31 cellular contexts compared by ENCODE assay signal in the genomic region with DNA sequence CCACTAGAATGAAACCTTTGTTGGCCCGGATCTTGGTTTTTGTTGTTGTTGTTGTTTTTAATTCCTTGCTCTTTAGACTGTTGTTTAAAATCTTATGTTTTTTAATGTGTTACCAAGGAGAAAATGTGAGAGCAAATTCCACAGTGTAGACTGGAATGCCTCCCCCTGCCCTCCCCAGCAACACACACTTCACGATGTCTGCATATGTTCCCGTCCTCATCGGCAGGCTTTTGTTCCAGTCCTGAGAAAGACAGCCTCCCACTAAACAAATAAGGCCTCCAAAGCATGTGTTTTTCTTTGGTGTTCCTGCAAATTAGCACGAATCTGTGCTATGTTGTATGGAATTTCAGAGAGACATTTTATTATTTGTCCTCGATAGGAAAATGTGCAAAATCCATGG.
A peak's percentile ranks its signal among the peaks of the same experiment; 100 is the strongest.
DNase-seq lines count a peak whose midpoint lies in the region; ATAC-seq, FAIRE-seq and TF ChIP-seq lines count a peak whose summit lies in the region.
"Had no signal": no experiment of that assay in that cellular context is flagged by ENCODE, and none has a peak within 500 bp of the region (broad histone marks: within the 10 kb centered on the region; RNA-seq: fewer than 3 reads in every experiment).

No MANE protein-coding gene starts in this region.

- H2AK5ac ChIP-seq in neuronal stem cell (ENCODE audit: low read depth, low read length) = no peak overlapping the region

- no peak overlapping the region for H2BK15ac ChIP-seq in neuronal stem cell (ENCODE audit: low read length)

- no peak overlapping the region for H3K27ac ChIP-seq in neuronal stem cell (replicated peaks; ENCODE audit: low read length)
- no peak overlapping the region for H3K27ac ChIP-seq in kidney (ENCODE audit: low read depth in 2 of 2, low read length in 2 of 2)
- no peak overlapping the region for H3K27ac ChIP-seq in thyroid gland
- H3K27ac ChIP-seq: body of pancreas, colonic mucosa, pancreas, right lobe of liver, VCaP had no signal

- H2AFZ ChIP-seq in neuronal stem cell (ENCODE audit: low read length) = peak overlapping the region; percentile 26

- no peak for TF ChIP-seq CTCF in brain (conservative IDR thresholded peaks at IDR 0.05)
- no peak for TF ChIP-seq CTCF in kidney (IDR thresholded peaks at IDR 0.05; ENCODE audit: borderline replicate concordance, extremely low read depth, insufficient read depth)
- TF ChIP-seq CTCF in thyroid gland (IDR thresholded peaks at IDR 0.05) = no peak

- peak; percentile 72 for DNase-seq in Ammon's horn (ENCODE audit: low spot score)
- peak; percentile 11 for DNase-seq in foreskin melanocyte
- peak; percentile 20 for DNase-seq in neuronal stem cell (ENCODE audit: low spot score)
- no peak for DNase-seq in AG08396 (ENCODE audit: low spot score)
- no peak for DNase-seq in kidney
- DNase-seq in thyroid gland = no peak
- DNase-seq: activated CD4-positive, alpha-beta T cell treated with anti-CD3 and anti-CD28 coated beads for 4 hours; activated gamma-delta T cell treated with Interleukin-2 at 50 U/mL for 16 hours; activated T-cell treated with anti-CD3 and anti-CD28 coated beads, Interleukin-2, amount 50 U/mL, for 24 hours; body of pancreas; CD4-positive, alpha-beta memory T cell; colonic mucosa; DMS 273 treated with DMSO at 0.1 percent for 48 hours; effector memory CD4-positive, alpha-beta T cell; IMR-90; left colon; mesenchymal stem cell; naive B cell; NCI-H146; NCI-H446 treated with DMSO at 0.1 percent for 48 hours; pancreas; right lobe of liver; SHP77; stimulated activated CD4-positive, alpha-beta T cell treated with anti-CD3 and anti-CD28 coated beads, Interleukin-2, amount 100 ng/mL, for 48 hours; T-helper 9 cell had no signal

- no peak for ATAC-seq in HG03565 (IDR thresholded peaks at IDR 0.05; ENCODE audit: unreplicated experiment)
- ATAC-seq: body of pancreas, left colon, Panc1, pancreas, right lobe of liver had no signal

- no peak overlapping the region for H2BK120ac ChIP-seq in neuronal stem cell (ENCODE audit: low read depth, low read length)

- TF ChIP-seq POLR2A in thyroid gland (IDR thresholded peaks at IDR 0.05) = no peak

- peak overlapping the region; percentile 11 to 81 (median 64) for H3K4me3 Mint-ChIP-seq in brain
- H3K4me3 Mint-ChIP-seq: activated T-cell treated with anti-CD3 and anti-CD28 coated beads, Interleukin-2, amount 50 U/mL, for 24 hours; CD4-positive, alpha-beta memory T cell; naive B cell had no signal

- H3K27me3 ChIP-seq in neuronal stem cell (ENCODE audit: control insufficient read depth in 3 of 3, insufficient read depth in 3 of 3, low read depth in 1 of 3, low read length in 3 of 3) (no peaks in the 10 kb centered on the region), thyroid gland (no peaks in the 10 kb centered on the region)
- H3K27me3 ChIP-seq: body of pancreas, colonic mucosa, pancreas, right lobe of liver had no signal

- H3K9me3 Mint-ChIP-seq in brain = peaks cover 0 to 7% (median 4%) of the 10 kb centered on the region in 5 experiments
- H3K9me3 Mint-ChIP-seq: activated T-cell treated with anti-CD3 and anti-CD28 coated beads, Interleukin-2, amount 50 U/mL, for 24 hours had no signal

- peaks cover 49% of the 10 kb centered on the region for H3K4me1 Mint-ChIP-seq in brain
- H3K4me1 Mint-ChIP-seq: CD4-positive, alpha-beta memory T cell; naive B cell had no signal

- no peak overlapping the region for H2BK5ac ChIP-seq in neuronal stem cell (ENCODE audit: low read length)

- no peak overlapping the region for H4K91ac ChIP-seq in neuronal stem cell (ENCODE audit: low read depth, low read length, poor library complexity)

- H3K4ac ChIP-seq in neuronal stem cell (ENCODE audit: low read length) = no peak overlapping the region

- H3K14ac ChIP-seq in neuronal stem cell (ENCODE audit: low read length) = no peak overlapping the region

- peak overlapping the region; percentile 64 to 94 (median 91) for H3K27ac Mint-ChIP-seq in brain
- H3K27ac Mint-ChIP-seq: activated T-cell treated with anti-CD3 and anti-CD28 coated beads, Interleukin-2, amount 50 U/mL, for 24 hours; CD4-positive, alpha-beta memory T cell; naive B cell had no signal

- no peak for FAIRE-seq in kidney (lab: Jason Lieb, UNC)
- FAIRE-seq: GM12892, pancreas, urothelium cell line had no signal

- no peak overlapping the region for H3K9ac ChIP-seq in neuronal stem cell (ENCODE audit: low read depth, low read length, poor library complexity)
- H3K9ac ChIP-seq in kidney (ENCODE audit: low read length in 2 of 2) = no peak overlapping the region

- H3K9me3 ChIP-seq in neuronal stem cell (replicated peaks in 1 of 2; ENCODE audit: control insufficient read depth in 2 of 2, insufficient read depth in 1 of 2, low read depth in 1 of 2, low read length in 2 of 2) (peaks cover 0 to 5% of the 10 kb centered on the region in 2 donors), kidney (ENCODE audit: control insufficient read depth in 1 of 2, low read length in 2 of 2) (no peaks in the 10 kb centered on the region), thyroid gland (no peaks in the 10 kb centered on the region)
- H3K9me3 ChIP-seq: body of pancreas, colonic mucosa, pancreas, right lobe of liver had no signal

- H3K23ac ChIP-seq in neuronal stem cell (ENCODE audit: low read depth, low read length, poor library complexity) = no peak overlapping the region

- no peaks in the 10 kb centered on the region for H3K79me1 ChIP-seq in neuronal stem cell (ENCODE audit: low read depth, low read length)

- no peaks in the 10 kb centered on the region for H3K36me3 ChIP-seq in neuronal stem cell (replicated peaks in 1 of 2; ENCODE audit: control insufficient read depth in 2 of 2, insufficient read depth in 2 of 2, low read length in 2 of 2)
- H3K36me3 ChIP-seq in kidney (ENCODE audit: control insufficient read depth in 1 of 2, insufficient read depth in 2 of 2, low read length in 2 of 2) = no peaks in the 10 kb centered on the region
- no peaks in the 10 kb centered on the region for H3K36me3 ChIP-seq in thyroid gland
- H3K36me3 ChIP-seq: colonic mucosa, pancreas, right lobe of liver had no signal

- H3K4me3 ChIP-seq in neuronal stem cell (ENCODE audit: low read length in 2 of 2) (no peak overlapping the region), kidney (ENCODE audit: low read length in 2 of 2) (no peak overlapping the region), thyroid gland (replicated peaks in 1 of 3) (no peak overlapping the region)
- H3K4me3 ChIP-seq: body of pancreas, colonic mucosa, pancreas, right lobe of liver had no signal

- WGBS in neuronal stem cell (ENCODE audit: extremely low coverage in 2 of 2, insufficient read length in 2 of 2, insufficient replicate concordance in 1 of 2), 2 donors = no CpG with 5 or more reads among the region's 6 CpGs
- WGBS in thyroid gland, 2 donors = 48 to 59% methylated on average over 6 of the region's 6 CpGs

- H3K36me3 Mint-ChIP-seq in brain = no peaks in the 10 kb centered on the region
- H3K36me3 Mint-ChIP-seq: CD4-positive, alpha-beta memory T cell had no signal

- H4K8ac ChIP-seq in neuronal stem cell (ENCODE audit: low read depth, low read length) = no peak overlapping the region

- no peak overlapping the region for H3K18ac ChIP-seq in neuronal stem cell (ENCODE audit: low read length)

- peaks cover 7 to 9% of the 10 kb centered on the region in 2 donors for H3K4me1 ChIP-seq in neuronal stem cell (ENCODE audit: control insufficient read depth in 2 of 2, insufficient read depth in 1 of 2, low read depth in 1 of 2, low read length in 2 of 2)
- no peaks in the 10 kb centered on the region for H3K4me1 ChIP-seq in kidney (ENCODE audit: control insufficient read depth in 1 of 2, insufficient read depth in 1 of 2, low read depth in 1 of 2, low read length in 2 of 2)
- no peaks in the 10 kb centered on the region for H3K4me1 ChIP-seq in thyroid gland
- H3K4me1 ChIP-seq: body of pancreas, colonic mucosa, pancreas, right lobe of liver had no signal

- no peaks in the 10 kb centered on the region for H3K27me3 Mint-ChIP-seq in brain

- intact Hi-C loops in kidney (cut with DNase I) (no loop called here), thyroid gland (cut with DNase I) (no loop called here)

- H3K4me2 ChIP-seq in neuronal stem cell (ENCODE audit: insufficient read depth, low read length, poor library complexity, severe bottlenecking) = no peak overlapping the region

- no peak overlapping the region for H2BK12ac ChIP-seq in neuronal stem cell (ENCODE audit: low read length)

Comparison
In these comparisons a context has a peak if more than half of its experiments do, and no peak if none do; other contexts are left out.
1. DNase-seq: peak in Ammon's horn (single experiment), foreskin melanocyte (single experiment) and neuronal stem cell (single experiment); none in AG08396 (single experiment), kidney (single experiment) and thyroid gland (0 of 2).